Comparison of ENCODE assay signal across 10 cellular contexts in the genomic region with DNA sequence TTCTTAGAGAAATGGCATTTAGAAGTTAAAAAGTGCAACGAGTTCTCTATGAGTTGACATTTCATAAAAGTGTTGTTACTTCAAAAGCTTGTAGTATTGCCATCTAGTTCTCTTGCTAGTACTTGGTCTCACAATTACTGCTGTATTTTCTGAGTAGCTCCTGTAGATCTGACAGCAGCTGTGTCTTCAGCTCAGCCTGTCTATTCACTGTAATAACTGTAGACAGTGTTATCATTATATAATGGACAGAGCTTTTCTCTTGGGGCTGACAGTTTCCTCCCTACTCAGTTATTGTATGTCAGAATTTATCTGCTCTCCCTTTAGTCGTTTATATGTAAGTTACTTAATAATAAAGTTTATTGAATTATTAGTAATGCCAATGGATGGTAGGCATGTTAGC.
"Had no signal": no experiment of that assay in that cellular context is flagged by ENCODE, and none has a peak within 500 bp of the region (broad histone marks: within the 10 kb centered on the region; RNA-seq: fewer than 3 reads in every experiment).

No MANE protein-coding gene starts in this region.

- H3K36me3 ChIP-seq: WERI-Rb-1 had no signal

- ATAC-seq: activated CD4-positive, alpha-beta T cell treated with anti-CD3 and anti-CD28 coated beads for 36 hours; activated CD4-positive, CD25-positive, alpha-beta regulatory T cell treated with anti-CD3 and anti-CD28 coated beads, Interleukin-2, amount 50 U/mL, for 24 hours; activated CD8-positive, alpha-beta memory T cell treated with anti-CD3 and anti-CD28 coated beads, Interleukin-2, amount 10 ng/mL, durations not matched to agents 7 days and 5 days; activated CD8-positive, alpha-beta T cell treated with anti-CD3 and anti-CD28 coated beads for 36 hours; activated CD8-positive, alpha-beta T cell treated with anti-CD3 and anti-CD28 coated beads, Interleukin-2, amount 10 ng/mL, durations not matched to agents 7 days and 5 days; T-cell; T-helper 17 cell; WTC11 had no signal

- H3K27ac ChIP-seq: VCaP, WERI-Rb-1 had no signal
